In genomic region chr14:36241183-36241582, GRCh38 we compare ENCODE assay signal across 21 cellular contexts.
A peak's percentile ranks its signal among the peaks of the same experiment; 100 is the strongest.
DNase-seq lines count a peak whose midpoint lies in the region; ATAC-seq and TF ChIP-seq lines count a peak whose summit lies in the region.
"Had no signal": no experiment of that assay in that cellular context is flagged by ENCODE, and none has a peak within 500 bp of the region (broad histone marks: within the 10 kb centered on the region; RNA-seq: fewer than 3 reads in every experiment).

No MANE protein-coding gene starts in this region.

- H2AFZ ChIP-seq in OCI-LY7 (ENCODE audit: low read length): no peak overlapping the region

- H3K36me3 ChIP-seq in HEK293 (ENCODE audit: control insufficient read depth in 2 of 2, insufficient read depth in 1 of 2, low read length in 2 of 2) (no peaks in the 10 kb centered on the region), OCI-LY7 (ENCODE audit: insufficient read depth, low read length) (no peaks in the 10 kb centered on the region), heart left ventricle (no peaks in the 10 kb centered on the region), vagina (no peaks in the 10 kb centered on the region)
- H3K36me3 ChIP-seq: adrenal gland, BE2C, sigmoid colon had no signal

- no peaks in the 10 kb centered on the region for H3K79me2 ChIP-seq in OCI-LY7 (ENCODE audit: insufficient read depth, low read depth, low read length)

- POLR2A ChIA-PET in HEK293 (lab: Yijun Ruan, JAX) (no interaction called here), OCI-LY7 (lab: Charles Lee) (interaction anchor here (0.7 kb wide), 1 partner anchor 208 kb away, joined by 3 read pairs; no protein-coding TSS in a partner anchor)

- peak; percentile 3 for TF ChIP-seq CTCF in AG09309 (IDR thresholded peaks at IDR 0.05; ENCODE audit: control insufficient read depth, insufficient read depth, low read depth, low read length, missing control alignments)
- no peak for TF ChIP-seq CTCF in HEK293 (tag by site-specific recombination; IDR thresholded peaks at IDR 0.05)
- TF ChIP-seq CTCF in OCI-LY7 (conservative IDR thresholded peaks at IDR 0.05; ENCODE audit: low read length): peak; percentile 52
- TF ChIP-seq CTCF in epithelial cell of esophagus (IDR thresholded peaks at IDR 0.05; ENCODE audit: insufficient read depth, low read depth, low read length, missing control alignments): peak; percentile 14
- peak in 2 of 12 donors; percentile 6 to 9 for TF ChIP-seq CTCF in heart left ventricle (IDR thresholded peaks at IDR 0.05)
- TF ChIP-seq CTCF in vagina (IDR thresholded peaks at IDR 0.05): no peak

- H3K9me3 ChIP-seq in HEK293 (ENCODE audit: control insufficient read depth, insufficient read depth, low read depth, low read length) (no peaks in the 10 kb centered on the region), OCI-LY7 (ENCODE audit: low read length) (no peaks in the 10 kb centered on the region), heart left ventricle (no peaks in the 10 kb centered on the region), vagina (no peaks in the 10 kb centered on the region)
- H3K9me3 ChIP-seq: adrenal gland, BE2C, sigmoid colon had no signal

- 80 to 86% (median 83%) methylated on average over 3 of the region's 3 CpGs for WGBS in heart left ventricle, 4 donors

- H3K4me3 ChIP-seq in AG09309 (ENCODE audit: control insufficient read depth, low read depth, low read length) (no peak overlapping the region), HEK293 (ENCODE audit: low read depth, low read length) (no peak overlapping the region), OCI-LY7 (ENCODE audit: low read depth, low read length, poor library complexity, severe bottlenecking) (no peak overlapping the region), epithelial cell of esophagus (ENCODE audit: low read length) (no peak overlapping the region), heart left ventricle (no peak overlapping the region), vagina (no peak overlapping the region)
- H3K4me3 ChIP-seq: adrenal gland, sigmoid colon had no signal

- CTCF ChIA-PET in HEK293 (lab: Yijun Ruan, JAX) (interaction anchor here (0.6 to 2.0 kb wide), 6 partner anchors 10 to 151 kb away, joined by 3 to 6 read pairs (median 4); no protein-coding TSS in a partner anchor), OCI-LY7 (lab: Charles Lee; ENCODE audit: unreplicated experiment) (no interaction called here)

- H3K27me3 ChIP-seq in heart left ventricle: peaks cover 0 to 12% (median 0%) of the 10 kb centered on the region in 9 donors
- H3K27me3 ChIP-seq in vagina: no peaks in the 10 kb centered on the region
- H3K27me3 ChIP-seq: adrenal gland had no signal

- ATAC-seq in heart left ventricle: no peak
- ATAC-seq: left lobe of liver had no signal

- no peak overlapping the region for H3K4me2 ChIP-seq in OCI-LY7 (ENCODE audit: low read length)

- TF ChIP-seq POLR2A in heart left ventricle (IDR thresholded peaks at IDR 0.05) (no peak), vagina (IDR thresholded peaks at IDR 0.05) (no peak)

- intact Hi-C loops in OCI-LY7 (cut with micrococcal nuclease; ENCODE audit: unreplicated experiment) (no loop called here), heart left ventricle (cut with DNase I) (no loop called here), vagina (cut with DNase I) (no loop called here)

- DNase-seq in AG09309 (ENCODE audit: low read depth) (no peak), OCI-LY7 (ENCODE audit: low spot score) (no peak), epithelial cell of esophagus (ENCODE audit: low read depth) (peak; percentile 27), heart left ventricle (no peak), NCI-H82 (lab: John Stamatoyannopoulos, UW) (no peak), H4 (ENCODE audit: low spot score) (no peak), vagina (ENCODE audit: extremely low spot score in 2 of 2) (no peak)
- DNase-seq: activated CD4-positive, CD25-positive, alpha-beta regulatory T cell; adrenal gland; BE2C; cerebellar nuclear complex; DMS153; endodermal cell; KG1; NCI-H1694; sigmoid colon; stimulated activated CD4-positive, alpha-beta T cell treated with anti-CD3 and anti-CD28 coated beads, Interleukin-4, amount 100 ng/mL, for 1 hour; stimulated activated CD8-positive, alpha-beta memory T cell treated with anti-CD3 and anti-CD28 coated beads, Interleukin-4, amount 100 ng/mL, for 48 hours; T-helper 2 cell had no signal

- no TSS peak for BruUV-seq in OCI-LY7 (replicated peaks; lab: Mats Ljungman, UMichigan)

- H3K9me2 ChIP-seq in OCI-LY7 (ENCODE audit: insufficient read depth, low read length): no peaks in the 10 kb centered on the region

- no peaks in the 10 kb centered on the region for H4K20me1 ChIP-seq in OCI-LY7 (ENCODE audit: insufficient read depth, low read length)

- H3K27ac ChIP-seq in HEK293 (ENCODE audit: extremely low read depth, low read depth, low read length) (no peak overlapping the region), OCI-LY7 (ENCODE audit: low read depth, low read length, poor library complexity, severe bottlenecking) (no peak overlapping the region), heart left ventricle (no peak overlapping the region), vagina (no peak overlapping the region)
- H3K27ac ChIP-seq: adrenal gland, sigmoid colon had no signal

- H3K4me1 ChIP-seq in HEK293 (ENCODE audit: control insufficient read depth, insufficient read depth, low read length) (peaks cover 8% of the 10 kb centered on the region; the same call in 1 of the 2 replicates), OCI-LY7 (ENCODE audit: insufficient read depth, low read length, poor library complexity, severe bottlenecking) (no peaks in the 10 kb centered on the region), heart left ventricle (no peaks in the 10 kb centered on the region), vagina (no peaks in the 10 kb centered on the region)
- H3K4me1 ChIP-seq: adrenal gland, BE2C, sigmoid colon had no signal

TF ChIP-seq in HEK293, 187 proteins besides CTCF, POLR2A, EP300 and RAD21:
- TF ChIP-seq ZNF350 (tag by site-specific recombination; IDR thresholded peaks at IDR 0.05) (no peak), ZNF654 (tag by site-specific recombination; IDR thresholded peaks at IDR 0.05; ENCODE audit: low read depth) (peak; percentile 9; the same call in 1 of the 2 replicates)

Comparison
In these comparisons a context has a peak if more than half of its experiments do, and no peak if none do; other contexts are left out.
1. CTCF ChIP-seq: peak in AG09309 (single experiment), OCI-LY7 (single experiment) and epithelial cell of esophagus (single experiment); none in HEK293 (single experiment) and vagina (0 of 3).